Comparison of ENCODE assay signal across 16 cellular contexts in the genomic region with DNA sequence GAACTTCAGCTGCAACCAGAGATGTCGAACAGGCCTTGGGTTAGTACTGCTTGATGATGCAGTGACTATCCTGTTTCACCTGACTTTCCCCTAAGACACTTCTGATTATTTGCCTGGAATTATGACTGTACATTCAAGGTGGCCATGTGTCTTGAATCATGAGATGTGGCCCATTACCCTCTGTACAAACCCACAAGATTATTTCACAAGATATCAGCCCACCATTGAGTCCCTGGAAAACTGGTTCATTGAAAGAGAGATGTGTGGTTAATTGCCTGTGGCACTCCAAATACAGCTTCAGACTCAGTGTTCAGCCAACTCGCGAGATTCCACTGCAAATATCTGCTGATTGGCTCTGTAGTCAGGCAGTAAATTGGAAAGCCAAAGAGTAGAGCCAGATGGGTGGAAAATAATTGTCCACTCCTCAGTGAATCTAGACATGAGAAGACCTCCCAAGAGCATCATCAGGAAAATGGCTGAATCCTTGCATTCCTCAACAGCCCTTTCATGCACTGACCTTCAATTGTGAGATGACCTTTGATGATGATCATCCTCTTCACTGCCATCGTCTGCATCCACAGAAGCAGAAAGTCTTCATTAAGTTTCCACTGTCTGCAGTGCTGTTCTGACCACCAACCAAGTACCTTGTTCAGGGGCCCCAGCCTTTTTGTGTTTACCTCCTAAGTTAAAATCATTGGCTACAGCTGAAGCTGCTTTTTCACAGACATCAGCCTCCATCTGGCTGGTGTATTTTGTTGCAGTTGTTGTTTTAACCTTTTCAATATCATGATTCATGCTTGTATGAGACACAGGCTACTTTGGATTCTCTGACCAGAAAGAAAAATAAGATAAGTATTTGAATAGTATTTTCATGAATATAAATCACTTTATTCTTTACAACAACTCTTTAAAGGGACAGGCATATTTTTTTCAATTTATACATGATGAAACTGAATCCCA.
DNase-seq lines count a peak whose midpoint lies in the region; ATAC-seq and TF ChIP-seq lines count a peak whose summit lies in the region.
"Had no signal": no experiment of that assay in that cellular context is flagged by ENCODE, and none has a peak within 500 bp of the region (broad histone marks: within the 10 kb centered on the region; RNA-seq: fewer than 3 reads in every experiment).

No MANE protein-coding gene starts in this region.

- no peak overlapping the region for H3K4me3 ChIP-seq in choroid plexus epithelial cell (ENCODE audit: low read depth, low read length)
- H3K4me3 ChIP-seq in mesenchymal stem cell (ENCODE audit: insufficient read depth in 1 of 2, low read depth in 1 of 2, low read length in 2 of 2) = peak overlapping the region in 1 of 2 experiments; percentile 2
- no peak overlapping the region for H3K4me3 ChIP-seq in lower leg skin (ENCODE audit: low read depth, poor library complexity, severe bottlenecking)
- H3K4me3 ChIP-seq: ascending aorta, right lobe of liver had no signal

- ATAC-seq in HG03460 (IDR thresholded peaks at IDR 0.05; ENCODE audit: unreplicated experiment) = no peak
- ATAC-seq: right lobe of liver had no signal

- peak overlapping the region; percentile 49 for H3K9ac ChIP-seq in mesenchymal stem cell (ENCODE audit: low read length)

- H2BK15ac ChIP-seq in mesenchymal stem cell (ENCODE audit: low read depth, poor library complexity, severe bottlenecking) = no peak overlapping the region

- H2AFZ ChIP-seq in mesenchymal stem cell (ENCODE audit: low read depth, low read length) = no peak overlapping the region

- no peak overlapping the region for H4K91ac ChIP-seq in mesenchymal stem cell (ENCODE audit: low read length)

- DNase-seq in AG20443 (ENCODE audit: low spot score) = peak; percentile 60
- peak; percentile 18 for DNase-seq in M059J (ENCODE audit: low read depth)
- peak; percentile 88 for DNase-seq in choroid plexus epithelial cell (ENCODE audit: low read depth)
- DNase-seq in mesenchymal stem cell = no peak
- DNase-seq in lower leg skin (ENCODE audit: low spot score in 2 of 2) = no peak
- no peak for DNase-seq in stimulated activated CD4-positive, alpha-beta T cell treated with anti-CD3 and anti-CD28 coated beads, Interleukin-12 subunit alpha, Interleukin-12 subunit beta, amount 100 ng/mL, for 4 hours
- no peak for DNase-seq in iPS-NIHi7 (ENCODE audit: extremely low spot score)
- DNase-seq: effector CD4-positive, alpha-beta T cell; mesendoderm; NCI-H1417; right lobe of liver; stimulated activated CD4-positive, alpha-beta T cell treated with anti-CD3 and anti-CD28 coated beads, Interleukin-4, amount 100 ng/mL, for 4 hours; trophoblast cell had no signal

- peaks cover 0 to 29% of the 10 kb centered on the region in 2 experiments for H3K27me3 ChIP-seq in mesenchymal stem cell (ENCODE audit: control insufficient read depth in 1 of 2, insufficient read depth in 1 of 2, low read length in 2 of 2)
- H3K27me3 ChIP-seq: ascending aorta, right lobe of liver had no signal

- intact Hi-C loops in lower leg skin (cut with DNase I; ENCODE audit: low total_unique reads) = loop anchor here (10.0 kb wide), 1 partner anchor 235 kb away; no protein-coding TSS in a partner anchor

- no peaks in the 10 kb centered on the region for H3K36me3 ChIP-seq in mesenchymal stem cell (ENCODE audit: control insufficient read depth in 1 of 2, insufficient read depth in 2 of 2, low read depth in 1 of 2, low read length in 2 of 2)
- H3K36me3 ChIP-seq: ascending aorta, neutrophil, right lobe of liver had no signal

- H3K23ac ChIP-seq in mesenchymal stem cell (ENCODE audit: low read length in 2 of 2) = no peak overlapping the region

- H3K79me1 ChIP-seq in mesenchymal stem cell (replicated peaks; ENCODE audit: low read length, poor library complexity, severe bottlenecking) = no peaks in the 10 kb centered on the region

- H4K8ac ChIP-seq in mesenchymal stem cell (ENCODE audit: low read length) = no peak overlapping the region

- no peak for TF ChIP-seq POLR2A in lower leg skin (IDR thresholded peaks at IDR 0.05)

- WGBS in mesenchymal stem cell = 75% methylated on average over 4 of the region's 4 CpGs
- 71 to 75% methylated on average over 4 of the region's 4 CpGs for WGBS in lower leg skin, 2 donors

- no peak overlapping the region for H2BK5ac ChIP-seq in mesenchymal stem cell (ENCODE audit: low read depth, low read length, poor library complexity, severe bottlenecking)

- TF ChIP-seq CTCF in choroid plexus epithelial cell (conservative IDR thresholded peaks at IDR 0.05; ENCODE audit: low read depth, low read length) = no peak
- no peak for TF ChIP-seq CTCF in lower leg skin (IDR thresholded peaks at IDR 0.05)

- no peak overlapping the region for H3K18ac ChIP-seq in mesenchymal stem cell (ENCODE audit: low read depth in 1 of 2, low read length in 2 of 2)

- H2BK12ac ChIP-seq in mesenchymal stem cell (ENCODE audit: low read length in 2 of 2) = no peak overlapping the region

- no peaks in the 10 kb centered on the region for H3K4me1 ChIP-seq in mesenchymal stem cell (ENCODE audit: control insufficient read depth, insufficient read depth, low read depth, low read length)
- H3K4me1 ChIP-seq: right lobe of liver had no signal

- no peak overlapping the region for H3K14ac ChIP-seq in mesenchymal stem cell (ENCODE audit: low read length in 2 of 2)

- no peak overlapping the region for H2AK5ac ChIP-seq in mesenchymal stem cell (ENCODE audit: low read length, severe bottlenecking)

- H3K4me2 ChIP-seq in mesenchymal stem cell (ENCODE audit: low read length, poor library complexity, severe bottlenecking) = no peak overlapping the region

- no peak overlapping the region for H3K4ac ChIP-seq in mesenchymal stem cell (ENCODE audit: low read depth in 1 of 2, low read length in 2 of 2)

- no peaks in the 10 kb centered on the region for H3K9me3 ChIP-seq in mesenchymal stem cell (ENCODE audit: control insufficient read depth, low read length)
- H3K9me3 ChIP-seq: ascending aorta, neutrophil, right lobe of liver had no signal

- no peak overlapping the region for H3K27ac ChIP-seq in mesenchymal stem cell (ENCODE audit: low read length, poor library complexity, severe bottlenecking)
- H3K27ac ChIP-seq: ascending aorta, neutrophil, right lobe of liver had no signal

- H2BK120ac ChIP-seq in mesenchymal stem cell (ENCODE audit: low read depth, low read length) = no peak overlapping the region

Comparison
In these comparisons a context has a peak if more than half of its experiments do, and no peak if none do; other contexts are left out.
1. DNase-seq: peak in AG20443 (single experiment), M059J (single experiment) and choroid plexus epithelial cell (single experiment); none in mesenchymal stem cell (single experiment), lower leg skin (0 of 2), stimulated activated CD4-positive, alpha-beta T cell treated with anti-CD3 and anti-CD28 coated beads, Interleukin-12 subunit alpha, Interleukin-12 subunit beta, amount 100 ng/mL, for 4 hours (single experiment) and iPS-NIHi7 (single experiment).